ENCODE assay signal across 8 cellular contexts in the genomic region with DNA sequence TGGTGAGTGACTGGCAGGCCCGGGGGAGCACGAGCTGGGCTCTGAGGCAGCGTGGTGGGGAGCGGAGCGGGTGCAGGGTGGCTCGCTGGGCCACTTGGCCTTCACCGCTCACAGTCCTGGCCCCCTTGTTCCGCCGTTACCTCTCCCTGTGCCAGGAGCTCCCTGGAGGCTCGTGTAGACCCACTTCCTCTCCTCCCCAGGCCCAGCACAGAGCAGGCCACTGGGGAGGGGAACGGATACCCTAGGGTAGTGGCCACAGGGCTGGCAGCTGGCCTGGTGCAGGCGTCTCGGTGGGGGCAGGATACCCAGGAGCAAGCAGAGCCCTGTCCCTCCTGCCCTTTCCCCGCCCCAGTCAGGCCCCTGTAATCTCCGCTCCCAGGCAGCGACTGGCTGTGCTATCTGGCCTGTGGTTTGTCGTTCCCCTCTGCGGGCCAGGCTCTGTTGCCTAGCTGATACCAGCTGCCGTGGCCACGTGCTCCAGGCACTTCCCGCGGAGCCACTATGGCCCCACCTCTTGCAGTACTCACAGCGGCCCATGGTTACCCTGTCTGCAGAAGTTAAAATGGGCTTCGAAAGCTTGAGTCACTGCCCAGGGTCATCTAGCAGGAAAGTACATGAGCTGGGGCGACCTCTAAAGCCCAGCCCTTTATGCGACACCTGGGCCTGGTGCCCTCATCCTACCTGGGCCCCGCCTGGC. TPM values are rescaled to one million over a fixed set of nuclear protein-coding genes. Genes with fewer than 3 reads are reported as not detected.
DNase-seq lines count a peak whose midpoint lies in the region; ATAC-seq, FAIRE-seq and TF ChIP-seq lines count a peak whose summit lies in the region.

No MANE protein-coding gene starts in this region.

- peak overlapping the region; percentile 76 for H3K27ac Mint-ChIP-seq in T-helper 17 cell
- peak overlapping the region; percentile 86 for H3K27ac Mint-ChIP-seq in activated naive CD8-positive, alpha-beta T cell treated with anti-CD3 and anti-CD28 coated beads, Interleukin-2, amount 50 U/mL, for 24 hours
- peak overlapping the region; percentile 88 for H3K27ac Mint-ChIP-seq in stimulated activated memory B cell treated with anti-CD40 and anti-IgM and Interleukin-4, amounts not matched to agents 10 μg/mL and 1 μg/mL and 100 μg/mL, for 72 hours

- H3K9me3 ChIP-seq in HEK293 (ENCODE audit: control insufficient read depth, insufficient read depth, low read depth, low read length) (no peaks in the 10 kb centered on the region), T-helper 17 cell (ENCODE audit: control insufficient read depth, low read length, poor library complexity, severe bottlenecking) (no peaks in the 10 kb centered on the region), mesenchymal stem cell (ENCODE audit: control insufficient read depth, low read length) (no peaks in the 10 kb centered on the region)

- H3K23ac ChIP-seq in mesenchymal stem cell (ENCODE audit: low read length in 2 of 2): no peak overlapping the region

- no peak overlapping the region for H3K4me2 ChIP-seq in mesenchymal stem cell (ENCODE audit: low read length, poor library complexity, severe bottlenecking)

- H3K4me3 Mint-ChIP-seq in T-helper 17 cell: peak overlapping the region; percentile 83
- peak overlapping the region; percentile 60 for H3K4me3 Mint-ChIP-seq in activated naive CD8-positive, alpha-beta T cell treated with anti-CD3 and anti-CD28 coated beads, Interleukin-2, amount 50 U/mL, for 24 hours
- H3K4me3 Mint-ChIP-seq in stimulated activated memory B cell treated with anti-CD40 and anti-IgM and Interleukin-4, amounts not matched to agents 10 μg/mL and 1 μg/mL and 100 μg/mL, for 72 hours: peak overlapping the region; percentile 61

- FAIRE-seq in HTR-8/SVneo (lab: Jason Lieb, UNC): no peak

- no peak overlapping the region for H3K18ac ChIP-seq in mesenchymal stem cell (ENCODE audit: low read depth in 1 of 2, low read length in 2 of 2)

- no peak overlapping the region for H3K27ac ChIP-seq in HEK293 (ENCODE audit: extremely low read depth, low read depth, low read length)
- no peak overlapping the region for H3K27ac ChIP-seq in mesenchymal stem cell (ENCODE audit: low read length, poor library complexity, severe bottlenecking)

- peak; percentile 90 for ATAC-seq in T-helper 17 cell
- peak; percentile 84 for ATAC-seq in activated naive CD8-positive, alpha-beta T cell treated with anti-CD3 and anti-CD28 coated beads, Interleukin-2, amount 50 U/mL, for 24 hours
- ATAC-seq in stimulated activated memory B cell treated with anti-CD40 and anti-IgM and Interleukin-4, amounts not matched to agents 10 μg/mL and 1 μg/mL and 100 μg/mL, for 72 hours: peak; percentile 95

- 90% methylated on average over 23 of the region's 27 CpGs for WGBS in mesenchymal stem cell

- H3K36me3 ChIP-seq in HEK293 (ENCODE audit: control insufficient read depth in 2 of 2, insufficient read depth in 1 of 2, low read length in 2 of 2) (peaks cover 4 to 45% of the 10 kb centered on the region in 2 experiments; a peak in 2 of 3 replicates), mesenchymal stem cell (ENCODE audit: control insufficient read depth in 1 of 2, insufficient read depth in 2 of 2, low read depth in 1 of 2, low read length in 2 of 2) (peaks cover 37 to 69% of the 10 kb centered on the region in 2 experiments)

- no peak overlapping the region for H2BK12ac ChIP-seq in mesenchymal stem cell (ENCODE audit: low read length in 2 of 2)

- peak; percentile 35 to 43 (median 41) for DNase-seq in T-helper 17 cell
- DNase-seq in activated naive CD8-positive, alpha-beta T cell treated with anti-CD3 and anti-CD28 coated beads, Interleukin-2, amount 50 U/mL, for 24 hours: peak; percentile 64
- DNase-seq in mesenchymal stem cell: no peak
- DNase-seq in AG08395 (ENCODE audit: low spot score): no peak
- DNase-seq in SKM-1 (lab: John Stamatoyannopoulos, UW; ENCODE audit: unreplicated experiment): no peak
- DNase-seq in HTR-8/SVneo (ENCODE audit: insufficient read length, low spot score): no peak

- H3K27me3 Mint-ChIP-seq in T-helper 17 cell: no peaks in the 10 kb centered on the region
- no peaks in the 10 kb centered on the region for H3K27me3 Mint-ChIP-seq in activated naive CD8-positive, alpha-beta T cell treated with anti-CD3 and anti-CD28 coated beads, Interleukin-2, amount 50 U/mL, for 24 hours
- no peaks in the 10 kb centered on the region for H3K27me3 Mint-ChIP-seq in stimulated activated memory B cell treated with anti-CD40 and anti-IgM and Interleukin-4, amounts not matched to agents 10 μg/mL and 1 μg/mL and 100 μg/mL, for 72 hours

- no peak overlapping the region for H3K9ac ChIP-seq in mesenchymal stem cell (ENCODE audit: low read length)

- no peak overlapping the region for H4K8ac ChIP-seq in mesenchymal stem cell (ENCODE audit: low read length)

- no peak overlapping the region for H2BK120ac ChIP-seq in mesenchymal stem cell (ENCODE audit: low read depth, low read length)

- no peaks in the 10 kb centered on the region for H3K27me3 ChIP-seq in mesenchymal stem cell (ENCODE audit: control insufficient read depth in 1 of 2, insufficient read depth in 1 of 2, low read length in 2 of 2)

- no peak overlapping the region for H2AK5ac ChIP-seq in mesenchymal stem cell (ENCODE audit: low read length, severe bottlenecking)

- POLR2A ChIA-PET in HEK293 (lab: Yijun Ruan, JAX): interaction anchor here (0.5 to 4.4 kb wide), 3 partner anchors 12 to 431 kb away, joined by 5 to 16 read pairs (median 5); a partner anchor contains a TSS

- no peak overlapping the region for H3K4ac ChIP-seq in mesenchymal stem cell (ENCODE audit: low read depth in 1 of 2, low read length in 2 of 2)

- CTCF ChIA-PET in HEK293 (lab: Yijun Ruan, JAX): no interaction called here

- H3K4me1 Mint-ChIP-seq in T-helper 17 cell: peaks cover 29% of the 10 kb centered on the region
- peaks cover 30% of the 10 kb centered on the region for H3K4me1 Mint-ChIP-seq in activated naive CD8-positive, alpha-beta T cell treated with anti-CD3 and anti-CD28 coated beads, Interleukin-2, amount 50 U/mL, for 24 hours
- peaks cover 23% of the 10 kb centered on the region for H3K4me1 Mint-ChIP-seq in stimulated activated memory B cell treated with anti-CD40 and anti-IgM and Interleukin-4, amounts not matched to agents 10 μg/mL and 1 μg/mL and 100 μg/mL, for 72 hours

- H3K4me3 ChIP-seq in HEK293 (ENCODE audit: low read depth, low read length): no peak overlapping the region
- no peak overlapping the region for H3K4me3 ChIP-seq in mesenchymal stem cell (ENCODE audit: insufficient read depth in 1 of 2, low read depth in 1 of 2, low read length in 2 of 2)

- H3K9me3 Mint-ChIP-seq in activated naive CD8-positive, alpha-beta T cell treated with anti-CD3 and anti-CD28 coated beads, Interleukin-2, amount 50 U/mL, for 24 hours: no peaks in the 10 kb centered on the region
- H3K9me3 Mint-ChIP-seq in stimulated activated memory B cell treated with anti-CD40 and anti-IgM and Interleukin-4, amounts not matched to agents 10 μg/mL and 1 μg/mL and 100 μg/mL, for 72 hours: no peaks in the 10 kb centered on the region

- H3K14ac ChIP-seq in mesenchymal stem cell (ENCODE audit: low read length in 2 of 2): no peak overlapping the region

- H2BK15ac ChIP-seq in mesenchymal stem cell (ENCODE audit: low read depth, poor library complexity, severe bottlenecking): no peak overlapping the region

- no peak for TF ChIP-seq CTCF in HEK293 (tag by site-specific recombination; IDR thresholded peaks at IDR 0.05)

- no peak overlapping the region for H2BK5ac ChIP-seq in mesenchymal stem cell (ENCODE audit: low read depth, low read length, poor library complexity, severe bottlenecking)

- no peak overlapping the region for H2AFZ ChIP-seq in mesenchymal stem cell (ENCODE audit: low read depth, low read length)

- peaks cover 3% of the 10 kb centered on the region for H3K36me3 Mint-ChIP-seq in T-helper 17 cell (ENCODE audit: low read depth)
- H3K36me3 Mint-ChIP-seq in activated naive CD8-positive, alpha-beta T cell treated with anti-CD3 and anti-CD28 coated beads, Interleukin-2, amount 50 U/mL, for 24 hours (ENCODE audit: low read depth): peaks cover 11% of the 10 kb centered on the region
- peaks cover 25% of the 10 kb centered on the region for H3K36me3 Mint-ChIP-seq in stimulated activated memory B cell treated with anti-CD40 and anti-IgM and Interleukin-4, amounts not matched to agents 10 μg/mL and 1 μg/mL and 100 μg/mL, for 72 hours

- H4K91ac ChIP-seq in mesenchymal stem cell (ENCODE audit: low read length): peak overlapping the region; percentile 45

- H3K79me1 ChIP-seq in mesenchymal stem cell (replicated peaks; ENCODE audit: low read length, poor library complexity, severe bottlenecking): no peaks in the 10 kb centered on the region

- no peaks in the 10 kb centered on the region for H3K4me1 ChIP-seq in HEK293 (ENCODE audit: control insufficient read depth, insufficient read depth, low read length)
- H3K4me1 ChIP-seq in mesenchymal stem cell (ENCODE audit: control insufficient read depth, insufficient read depth, low read depth, low read length): no peaks in the 10 kb centered on the region

TF ChIP-seq in HEK293, 187 proteins besides CTCF, POLR2A, EP300 and RAD21 (continues in another document):
- TF ChIP-seq, protein P1, sequence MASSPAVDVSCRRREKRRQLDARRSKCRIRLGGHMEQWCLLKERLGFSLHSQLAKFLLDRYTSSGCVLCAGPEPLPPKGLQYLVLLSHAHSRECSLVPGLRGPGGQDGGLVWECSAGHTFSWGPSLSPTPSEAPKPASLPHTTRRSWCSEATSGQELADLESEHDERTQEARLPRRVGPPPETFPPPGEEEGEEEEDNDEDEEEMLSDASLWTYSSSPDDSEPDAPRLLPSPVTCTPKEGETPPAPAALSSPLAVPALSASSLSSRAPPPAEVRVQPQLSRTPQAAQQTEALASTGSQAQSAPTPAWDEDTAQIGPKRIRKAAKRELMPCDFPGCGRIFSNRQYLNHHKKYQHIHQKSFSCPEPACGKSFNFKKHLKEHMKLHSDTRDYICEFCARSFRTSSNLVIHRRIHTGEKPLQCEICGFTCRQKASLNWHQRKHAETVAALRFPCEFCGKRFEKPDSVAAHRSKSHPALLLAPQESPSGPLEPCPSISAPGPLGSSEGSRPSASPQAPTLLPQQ (tag by site-specific recombination; IDR thresholded peaks at IDR 0.05): peak; percentile 60
- TF ChIP-seq ZNF132 (tag by site-specific recombination; IDR thresholded peaks at IDR 0.05; ENCODE audit: borderline replicate concordance): no peak
- 0 out of 2 replicates have a peak, but pooled peaks have one; percentile 65 for TF ChIP-seq ZFP69B (tag by site-specific recombination; IDR thresholded peaks at IDR 0.05)

RNA-seq across cellular contexts. Expression of a gene that starts 11.6 kb away (rescaled TPM):
- total RNA-seq in T-helper 17 cell: 1 to 10 TPM; 5.3 to 8.0 TPM
- 14.0 TPM for polyA plus RNA-seq in mesenchymal stem cell (2013, experiment 1 of 2)
- 13.7 TPM for polyA plus RNA-seq in mesenchymal stem cell (2013, experiment 2 of 2)

RNA-seq across cellular contexts. Expression of a gene that starts 32.9 kb away (rescaled TPM):
- total RNA-seq in T-helper 17 cell: 10 to 100 TPM; 64.2 to 81.4 TPM
- 8.5 TPM for polyA plus RNA-seq in mesenchymal stem cell (2013, experiment 1 of 2)
- 8.1 TPM for polyA plus RNA-seq in mesenchymal stem cell (2013, experiment 2 of 2)

RNA-seq across cellular contexts. Expression of a gene that starts 41.1 kb away (rescaled TPM):
- total RNA-seq in T-helper 17 cell: 10 to 100 TPM; 82.2 to 87.1 TPM
- 29.7 TPM for polyA plus RNA-seq in mesenchymal stem cell (2013, experiment 1 of 2)
- 30.5 TPM for polyA plus RNA-seq in mesenchymal stem cell (2013, experiment 2 of 2)

RNA-seq across cellular contexts. Expression of a gene that starts 41.3 kb away (rescaled TPM):
- total RNA-seq in T-helper 17 cell: 10 to 100 TPM; 12.9 to 23.3 TPM
- 22.6 TPM for polyA plus RNA-seq in mesenchymal stem cell (2013, experiment 1 of 2)
- 22.5 TPM for polyA plus RNA-seq in mesenchymal stem cell (2013, experiment 2 of 2)

RNA-seq across cellular contexts. Expression of a gene that starts 41.9 kb away (rescaled TPM):
- total RNA-seq in T-helper 17 cell: 10 to 100 TPM; 49.8 to 50.0 TPM
- polyA plus RNA-seq in mesenchymal stem cell (2013, experiment 1 of 2): 106 TPM
- 99.4 TPM for polyA plus RNA-seq in mesenchymal stem cell (2013, experiment 2 of 2)

Comparison
In these comparisons a context has a peak if more than half of its experiments do, and no peak if none do; other contexts are left out.
1. DNase-seq: peak in T-helper 17 cell (3 of 3) and activated naive CD8-positive, alpha-beta T cell treated with anti-CD3 and anti-CD28 coated beads, Interleukin-2, amount 50 U/mL, for 24 hours (single experiment); none in mesenchymal stem cell (single experiment), AG08395 (single experiment), SKM-1 (single experiment) and HTR-8/SVneo (single experiment).
2. Peak in every context shown above with its lines, with median percentiles within 50 percentile points of each other: ATAC-seq, H3K27ac Mint-ChIP-seq and H3K4me3 Mint-ChIP-seq.